Comparison of ENCODE assay signal across 1 cellular context in the genomic region with DNA sequence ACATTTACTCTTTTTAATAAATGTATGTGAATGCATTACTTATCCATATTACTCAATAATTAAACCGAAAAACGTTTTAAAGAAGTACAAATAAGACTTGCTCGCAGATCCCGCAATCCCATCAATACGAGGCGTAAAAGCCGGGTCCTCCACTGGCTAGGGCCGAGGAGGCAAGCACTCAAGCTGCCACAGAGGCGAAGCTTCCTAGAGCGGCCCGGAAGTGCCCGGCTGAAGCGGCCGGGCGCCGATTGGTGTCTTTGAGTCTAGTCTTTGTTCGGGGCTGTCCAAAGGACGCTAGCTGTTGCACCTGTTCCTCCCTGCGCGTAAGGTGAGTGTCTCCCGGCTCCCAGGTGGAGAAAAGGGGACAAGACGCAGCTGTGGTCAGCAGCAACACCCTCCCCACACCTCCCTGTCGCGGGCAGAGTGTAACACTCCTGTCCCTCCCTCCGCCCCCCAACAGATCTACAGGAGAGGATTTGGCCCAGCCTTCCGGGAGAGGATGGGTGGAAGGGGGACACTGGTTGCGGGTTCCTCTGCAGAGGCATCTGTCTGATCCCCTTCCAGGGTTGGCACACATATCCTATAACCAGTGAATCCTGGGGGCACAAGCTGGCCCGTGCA.
TF ChIP-seq lines count a peak whose summit lies in the region.

A gene (plus strand): TSS at position 260 of the 621 bp plus-strand sequence. CDS start 835 bp downstream, outside the sequence.

TF ChIP-seq in HepG2, 621 proteins besides CTCF, POLR2A, EP300 and RAD21 (continued from another document and continues in another):
- TF ChIP-seq, protein P1, sequence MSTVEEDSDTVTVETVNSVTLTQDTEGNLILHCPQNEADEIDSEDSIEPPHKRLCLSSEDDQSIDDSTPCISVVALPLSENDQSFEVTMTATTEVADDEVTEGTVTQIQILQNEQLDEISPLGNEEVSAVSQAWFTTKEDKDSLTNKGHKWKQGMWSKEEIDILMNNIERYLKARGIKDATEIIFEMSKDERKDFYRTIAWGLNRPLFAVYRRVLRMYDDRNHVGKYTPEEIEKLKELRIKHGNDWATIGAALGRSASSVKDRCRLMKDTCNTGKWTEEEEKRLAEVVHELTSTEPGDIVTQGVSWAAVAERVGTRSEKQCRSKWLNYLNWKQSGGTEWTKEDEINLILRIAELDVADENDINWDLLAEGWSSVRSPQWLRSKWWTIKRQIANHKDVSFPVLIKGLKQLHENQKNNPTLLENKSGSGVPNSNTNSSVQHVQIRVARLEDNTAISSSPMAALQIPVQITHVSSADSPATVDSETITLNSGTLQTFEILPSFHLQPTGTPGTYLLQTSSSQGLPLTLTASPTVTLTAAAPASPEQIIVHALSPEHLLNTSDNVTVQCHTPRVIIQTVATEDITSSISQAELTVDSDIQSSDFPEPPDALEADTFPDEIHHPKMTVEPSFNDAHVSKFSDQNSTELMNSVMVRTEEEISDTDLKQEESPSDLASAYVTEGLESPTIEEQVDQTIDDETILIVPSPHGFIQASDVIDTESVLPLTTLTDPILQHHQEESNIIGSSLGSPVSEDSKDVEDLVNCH (CRISPR knock-in tag; IDR thresholded peaks at IDR 0.05), result no peak
- TF ChIP-seq ZNF556 (CRISPR knock-in tag; IDR thresholded peaks at IDR 0.05; ENCODE audit: borderline replicate concordance) (peak; percentile 66; the same call in 1 of the 2 replicates), ETV5 (CRISPR knock-in tag; IDR thresholded peaks at IDR 0.05; ENCODE audit: borderline replicate concordance) (peak; percentile 89), ZNF709 (CRISPR knock-in tag; IDR thresholded peaks at IDR 0.05) (no peak; the same call in 1 of the 2 replicates), FOXK2 (IDR thresholded peaks at IDR 0.05) (no peak), ZNF496 (CRISPR knock-in tag; IDR thresholded peaks at IDR 0.05; ENCODE audit: insufficient replicate concordance) (no peak), NR1H2 (CRISPR knock-in tag; IDR thresholded peaks at IDR 0.05; ENCODE audit: borderline replicate concordance, low read depth) (peak; percentile 75), KDM5A (IDR thresholded peaks at IDR 0.05; ENCODE audit: borderline replicate concordance, low read length) (peak; percentile 96), ZNF430 (CRISPR knock-in tag; IDR thresholded peaks at IDR 0.05) (peak; percentile 67), ZNF878 (CRISPR knock-in tag; IDR thresholded peaks at IDR 0.05) (no peak), FOSL1 (CRISPR knock-in tag; IDR thresholded peaks at IDR 0.05; ENCODE audit: borderline replicate concordance) (no peak), ZNF616 (CRISPR knock-in tag; IDR thresholded peaks at IDR 0.05; ENCODE audit: low read depth) (no peak), CHD4 (IDR thresholded peaks at IDR 0.05; ENCODE audit: borderline replicate concordance, low read length) (no peak), ZNF557 (CRISPR knock-in tag; IDR thresholded peaks at IDR 0.05) (peak; percentile 76; the same call in 1 of the 2 replicates), TEAD3 (CRISPR knock-in tag; optimal IDR thresholded peaks at IDR 0.05; ENCODE audit: borderline replicate concordance) (peak; percentile 69), TOPORS (CRISPR knock-in tag; IDR thresholded peaks at IDR 0.05) (0 out of 2 replicates have a peak, but pooled peaks have one; percentile 16), MAFG (CRISPR knock-in tag; IDR thresholded peaks at IDR 0.05) (no peak), PAX8 (CRISPR knock-in tag; IDR thresholded peaks at IDR 0.05; ENCODE audit: borderline replicate concordance) (no peak), PAWR (CRISPR knock-in tag; IDR thresholded peaks at IDR 0.05; ENCODE audit: borderline replicate concordance) (no peak), FOXA1 (IDR thresholded peaks at IDR 0.05) (no peak), FOXA1 (CRISPR knock-in tag; IDR thresholded peaks at IDR 0.05) (no peak), KAT2B (IDR thresholded peaks at IDR 0.05; ENCODE audit: borderline replicate concordance, low read depth, low read length) (no peak), YEATS2 (CRISPR knock-in tag; IDR thresholded peaks at IDR 0.05; ENCODE audit: borderline replicate concordance) (peak; percentile 95), MATR3 (CRISPR knock-in tag; IDR thresholded peaks at IDR 0.05) (no peak), ZNF678 (CRISPR knock-in tag; IDR thresholded peaks at IDR 0.05) (no peak), ZSCAN20 (CRISPR knock-in tag; IDR thresholded peaks at IDR 0.05; ENCODE audit: borderline replicate concordance) (no peak), RXRA (CRISPR knock-in tag; IDR thresholded peaks at IDR 0.05) (peak; percentile 41; the same call in 1 of the 2 replicates), ZNF562 (CRISPR knock-in tag; IDR thresholded peaks at IDR 0.05; ENCODE audit: borderline replicate concordance) (no peak), MLLT10 (CRISPR knock-in tag; IDR thresholded peaks at IDR 0.05) (no peak), CENPX (CRISPR knock-in tag; IDR thresholded peaks at IDR 0.05) (no peak), ZBTB20 (CRISPR knock-in tag; IDR thresholded peaks at IDR 0.05; ENCODE audit: borderline replicate concordance, low read depth) (peak; percentile 90)
- TF ChIP-seq, protein P2, sequence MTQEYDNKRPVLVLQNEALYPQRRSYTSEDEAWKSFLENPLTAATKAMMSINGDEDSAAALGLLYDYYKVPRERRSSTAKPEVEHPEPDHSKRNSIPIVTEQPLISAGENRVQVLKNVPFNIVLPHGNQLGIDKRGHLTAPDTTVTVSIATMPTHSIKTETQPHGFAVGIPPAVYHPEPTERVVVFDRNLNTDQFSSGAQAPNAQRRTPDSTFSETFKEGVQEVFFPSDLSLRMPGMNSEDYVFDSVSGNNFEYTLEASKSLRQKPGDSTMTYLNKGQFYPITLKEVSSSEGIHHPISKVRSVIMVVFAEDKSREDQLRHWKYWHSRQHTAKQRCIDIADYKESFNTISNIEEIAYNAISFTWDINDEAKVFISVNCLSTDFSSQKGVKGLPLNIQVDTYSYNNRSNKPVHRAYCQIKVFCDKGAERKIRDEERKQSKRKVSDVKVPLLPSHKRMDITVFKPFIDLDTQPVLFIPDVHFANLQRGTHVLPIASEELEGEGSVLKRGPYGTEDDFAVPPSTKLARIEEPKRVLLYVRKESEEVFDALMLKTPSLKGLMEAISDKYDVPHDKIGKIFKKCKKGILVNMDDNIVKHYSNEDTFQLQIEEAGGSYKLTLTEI (CRISPR knock-in tag; conservative IDR thresholded peaks at IDR 0.05), result no peak
- TF ChIP-seq, protein P3, sequence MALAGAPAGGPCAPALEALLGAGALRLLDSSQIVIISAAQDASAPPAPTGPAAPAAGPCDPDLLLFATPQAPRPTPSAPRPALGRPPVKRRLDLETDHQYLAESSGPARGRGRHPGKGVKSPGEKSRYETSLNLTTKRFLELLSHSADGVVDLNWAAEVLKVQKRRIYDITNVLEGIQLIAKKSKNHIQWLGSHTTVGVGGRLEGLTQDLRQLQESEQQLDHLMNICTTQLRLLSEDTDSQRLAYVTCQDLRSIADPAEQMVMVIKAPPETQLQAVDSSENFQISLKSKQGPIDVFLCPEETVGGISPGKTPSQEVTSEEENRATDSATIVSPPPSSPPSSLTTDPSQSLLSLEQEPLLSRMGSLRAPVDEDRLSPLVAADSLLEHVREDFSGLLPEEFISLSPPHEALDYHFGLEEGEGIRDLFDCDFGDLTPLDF (CRISPR knock-in tag; IDR thresholded peaks at IDR 0.05), result 0 out of 2 replicates have a peak, but pooled peaks have one; percentile 33
- TF ChIP-seq, protein P4, sequence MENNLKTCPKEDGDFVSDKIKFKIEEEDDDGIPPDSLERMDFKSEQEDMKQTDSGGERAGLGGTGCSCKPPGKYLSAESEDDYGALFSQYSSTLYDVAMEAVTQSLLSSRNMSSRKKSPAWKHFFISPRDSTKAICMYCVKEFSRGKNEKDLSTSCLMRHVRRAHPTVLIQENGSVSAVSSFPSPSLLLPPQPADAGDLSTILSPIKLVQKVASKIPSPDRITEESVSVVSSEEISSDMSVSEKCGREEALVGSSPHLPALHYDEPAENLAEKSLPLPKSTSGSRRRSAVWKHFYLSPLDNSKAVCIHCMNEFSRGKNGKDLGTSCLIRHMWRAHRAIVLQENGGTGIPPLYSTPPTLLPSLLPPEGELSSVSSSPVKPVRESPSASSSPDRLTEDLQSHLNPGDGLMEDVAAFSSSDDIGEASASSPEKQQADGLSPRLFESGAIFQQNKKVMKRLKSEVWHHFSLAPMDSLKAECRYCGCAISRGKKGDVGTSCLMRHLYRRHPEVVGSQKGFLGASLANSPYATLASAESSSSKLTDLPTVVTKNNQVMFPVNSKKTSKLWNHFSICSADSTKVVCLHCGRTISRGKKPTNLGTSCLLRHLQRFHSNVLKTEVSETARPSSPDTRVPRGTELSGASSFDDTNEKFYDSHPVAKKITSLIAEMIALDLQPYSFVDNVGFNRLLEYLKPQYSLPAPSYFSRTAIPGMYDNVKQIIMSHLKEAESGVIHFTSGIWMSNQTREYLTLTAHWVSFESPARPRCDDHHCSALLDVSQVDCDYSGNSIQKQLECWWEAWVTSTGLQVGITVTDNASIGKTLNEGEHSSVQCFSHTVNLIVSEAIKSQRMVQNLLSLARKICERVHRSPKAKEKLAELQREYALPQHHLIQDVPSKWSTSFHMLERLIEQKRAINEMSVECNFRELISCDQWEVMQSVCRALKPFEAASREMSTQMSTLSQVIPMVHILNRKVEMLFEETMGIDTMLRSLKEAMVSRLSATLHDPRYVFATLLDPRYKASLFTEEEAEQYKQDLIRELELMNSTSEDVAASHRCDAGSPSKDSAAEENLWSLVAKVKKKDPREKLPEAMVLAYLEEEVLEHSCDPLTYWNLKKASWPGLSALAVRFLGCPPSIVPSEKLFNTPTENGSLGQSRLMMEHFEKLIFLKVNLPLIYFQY (CRISPR knock-in tag; IDR thresholded peaks at IDR 0.05; ENCODE audit: borderline replicate concordance), result peak; percentile 82; the same call in 1 of the 2 replicates
- TF ChIP-seq, protein P5, sequence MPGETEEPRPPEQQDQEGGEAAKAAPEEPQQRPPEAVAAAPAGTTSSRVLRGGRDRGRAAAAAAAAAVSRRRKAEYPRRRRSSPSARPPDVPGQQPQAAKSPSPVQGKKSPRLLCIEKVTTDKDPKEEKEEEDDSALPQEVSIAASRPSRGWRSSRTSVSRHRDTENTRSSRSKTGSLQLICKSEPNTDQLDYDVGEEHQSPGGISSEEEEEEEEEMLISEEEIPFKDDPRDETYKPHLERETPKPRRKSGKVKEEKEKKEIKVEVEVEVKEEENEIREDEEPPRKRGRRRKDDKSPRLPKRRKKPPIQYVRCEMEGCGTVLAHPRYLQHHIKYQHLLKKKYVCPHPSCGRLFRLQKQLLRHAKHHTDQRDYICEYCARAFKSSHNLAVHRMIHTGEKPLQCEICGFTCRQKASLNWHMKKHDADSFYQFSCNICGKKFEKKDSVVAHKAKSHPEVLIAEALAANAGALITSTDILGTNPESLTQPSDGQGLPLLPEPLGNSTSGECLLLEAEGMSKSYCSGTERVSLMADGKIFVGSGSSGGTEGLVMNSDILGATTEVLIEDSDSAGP (CRISPR knock-in tag; IDR thresholded peaks at IDR 0.05; ENCODE audit: borderline replicate concordance), result peak; percentile 89
- TF ChIP-seq, protein P6, sequence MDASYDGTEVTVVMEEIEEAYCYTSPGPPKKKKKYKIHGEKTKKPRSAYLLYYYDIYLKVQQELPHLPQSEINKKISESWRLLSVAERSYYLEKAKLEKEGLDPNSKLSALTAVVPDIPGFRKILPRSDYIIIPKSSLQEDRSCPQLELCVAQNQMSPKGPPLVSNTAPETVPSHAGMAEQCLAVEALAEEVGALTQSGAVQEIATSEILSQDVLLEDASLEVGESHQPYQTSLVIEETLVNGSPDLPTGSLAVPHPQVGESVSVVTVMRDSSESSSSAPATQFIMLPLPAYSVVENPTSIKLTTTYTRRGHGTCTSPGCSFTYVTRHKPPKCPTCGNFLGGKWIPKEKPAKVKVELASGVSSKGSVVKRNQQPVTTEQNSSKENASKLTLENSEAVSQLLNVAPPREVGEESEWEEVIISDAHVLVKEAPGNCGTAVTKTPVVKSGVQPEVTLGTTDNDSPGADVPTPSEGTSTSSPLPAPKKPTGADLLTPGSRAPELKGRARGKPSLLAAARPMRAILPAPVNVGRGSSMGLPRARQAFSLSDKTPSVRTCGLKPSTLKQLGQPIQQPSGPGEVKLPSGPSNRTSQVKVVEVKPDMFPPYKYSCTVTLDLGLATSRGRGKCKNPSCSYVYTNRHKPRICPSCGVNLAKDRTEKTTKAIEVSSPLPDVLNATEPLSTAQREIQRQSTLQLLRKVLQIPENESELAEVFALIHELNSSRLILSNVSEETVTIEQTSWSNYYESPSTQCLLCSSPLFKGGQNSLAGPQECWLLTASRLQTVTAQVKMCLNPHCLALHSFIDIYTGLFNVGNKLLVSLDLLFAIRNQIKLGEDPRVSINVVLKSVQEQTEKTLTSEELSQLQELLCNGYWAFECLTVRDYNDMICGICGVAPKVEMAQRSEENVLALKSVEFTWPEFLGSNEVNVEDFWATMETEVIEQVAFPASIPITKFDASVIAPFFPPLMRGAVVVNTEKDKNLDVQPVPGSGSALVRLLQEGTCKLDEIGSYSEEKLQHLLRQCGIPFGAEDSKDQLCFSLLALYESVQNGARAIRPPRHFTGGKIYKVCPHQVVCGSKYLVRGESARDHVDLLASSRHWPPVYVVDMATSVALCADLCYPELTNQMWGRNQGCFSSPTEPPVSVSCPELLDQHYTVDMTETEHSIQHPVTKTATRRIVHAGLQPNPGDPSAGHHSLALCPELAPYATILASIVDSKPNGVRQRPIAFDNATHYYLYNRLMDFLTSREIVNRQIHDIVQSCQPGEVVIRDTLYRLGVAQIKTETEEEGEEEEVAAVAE (CRISPR knock-in tag; IDR thresholded peaks at IDR 0.05; ENCODE audit: borderline replicate concordance), result peak; percentile 88
- TF ChIP-seq, protein P7, sequence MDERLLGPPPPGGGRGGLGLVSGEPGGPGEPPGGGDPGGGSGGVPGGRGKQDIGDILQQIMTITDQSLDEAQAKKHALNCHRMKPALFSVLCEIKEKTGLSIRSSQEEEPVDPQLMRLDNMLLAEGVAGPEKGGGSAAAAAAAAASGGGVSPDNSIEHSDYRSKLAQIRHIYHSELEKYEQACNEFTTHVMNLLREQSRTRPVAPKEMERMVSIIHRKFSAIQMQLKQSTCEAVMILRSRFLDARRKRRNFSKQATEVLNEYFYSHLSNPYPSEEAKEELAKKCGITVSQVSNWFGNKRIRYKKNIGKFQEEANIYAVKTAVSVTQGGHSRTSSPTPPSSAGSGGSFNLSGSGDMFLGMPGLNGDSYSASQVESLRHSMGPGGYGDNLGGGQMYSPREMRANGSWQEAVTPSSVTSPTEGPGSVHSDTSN (CRISPR knock-in tag; IDR thresholded peaks at IDR 0.05), result no peak
- TF ChIP-seq, protein P8, sequence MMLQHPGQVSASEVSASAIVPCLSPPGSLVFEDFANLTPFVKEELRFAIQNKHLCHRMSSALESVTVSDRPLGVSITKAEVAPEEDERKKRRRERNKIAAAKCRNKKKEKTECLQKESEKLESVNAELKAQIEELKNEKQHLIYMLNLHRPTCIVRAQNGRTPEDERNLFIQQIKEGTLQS (CRISPR knock-in tag; IDR thresholded peaks at IDR 0.05), result no peak
- TF ChIP-seq, protein P9, sequence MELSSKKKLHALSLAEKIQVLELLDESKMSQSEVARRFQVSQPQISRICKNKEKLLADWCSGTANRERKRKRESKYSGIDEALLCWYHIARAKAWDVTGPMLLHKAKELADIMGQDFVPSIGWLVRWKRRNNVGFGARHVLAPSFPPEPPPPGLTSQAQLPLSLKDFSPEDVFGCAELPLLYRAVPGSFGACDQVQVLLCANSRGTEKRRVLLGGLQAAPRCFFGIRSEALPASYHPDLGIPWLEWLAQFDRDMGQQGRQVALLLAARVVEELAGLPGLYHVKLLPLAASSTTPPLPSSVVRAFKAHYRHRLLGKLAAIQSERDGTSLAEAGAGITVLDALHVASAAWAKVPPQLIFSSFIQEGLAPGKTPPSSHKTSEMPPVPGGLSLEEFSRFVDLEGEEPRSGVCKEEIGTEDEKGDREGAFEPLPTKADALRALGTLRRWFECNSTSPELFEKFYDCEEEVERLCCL (CRISPR knock-in tag; IDR thresholded peaks at IDR 0.05; ENCODE audit: borderline replicate concordance), result peak; percentile 92
